Comparison of ENCODE assay signal across 16 cellular contexts in genomic region chr6:140867336-140867735, GRCh38.
DNase-seq lines count a peak whose midpoint lies in the region; FAIRE-seq and TF ChIP-seq lines count a peak whose summit lies in the region.
"Had no signal": no experiment of that assay in that cellular context is flagged by ENCODE, and none has a peak within 500 bp of the region (broad histone marks: within the 10 kb centered on the region; RNA-seq: fewer than 3 reads in every experiment).

No MANE protein-coding gene starts in this region.

- H3K9me3 Mint-ChIP-seq in astrocyte (ENCODE audit: unreplicated experiment) = peaks cover 6% of the 10 kb centered on the region

- DNase-seq in M059J (ENCODE audit: low read depth) (peak; percentile 24), NOMO-1 treated with dmso at 0.1 percent for 144 hours (lab: John Stamatoyannopoulos, UW; ENCODE audit: unreplicated experiment) (peak; percentile 66), astrocyte (ENCODE audit: low read depth) (no peak), breast epithelium (ENCODE audit: low spot score in 2 of 2) (no peak), T-helper 2 cell (no peak), germinal center (ENCODE audit: low spot score) (no peak)
- DNase-seq: C1 segment of cervical spinal cord, HFFc6, MG63, NCI-H187 treated with DMSO at 0.1 percent for 48 hours, NCI-H345, NCI-H524 treated with DMSO at 0.1 percent for 48 hours had no signal

- no peak overlapping the region for H3K27ac ChIP-seq in BLaER1
- no peak overlapping the region for H3K27ac ChIP-seq in astrocyte (ENCODE audit: low read depth, low read length)
- no peak overlapping the region for H3K27ac ChIP-seq in breast epithelium

- peaks cover 3% of the 10 kb centered on the region for H3K4me1 Mint-ChIP-seq in astrocyte (ENCODE audit: low read depth, unreplicated experiment)

- TF ChIP-seq CTCF in astrocyte (IDR thresholded peaks at IDR 0.05; ENCODE audit: insufficient read depth, low read depth, low read length) = no peak
- TF ChIP-seq CTCF in breast epithelium (IDR thresholded peaks at IDR 0.05) = no peak

- H3K4me3 ChIP-seq in BLaER1 = no peak overlapping the region
- no peak overlapping the region for H3K4me3 ChIP-seq in astrocyte (ENCODE audit: insufficient read depth, low read depth, low read length)
- H3K4me3 ChIP-seq in breast epithelium = no peak overlapping the region
- H3K4me3 ChIP-seq: MG63 had no signal

- FAIRE-seq in astrocyte (lab: Jason Lieb, UNC) = peak; percentile 47
- FAIRE-seq: D721Med, H54, HepG2 had no signal

- H3K4me2 ChIP-seq in BLaER1 (peak overlapping the region; percentile 31; the same call in 1 of the 2 replicates), astrocyte (ENCODE audit: low read length) (no peak overlapping the region)

- no peak overlapping the region for H3K27ac Mint-ChIP-seq in astrocyte (ENCODE audit: unreplicated experiment)
- H3K27ac Mint-ChIP-seq: HFFc6 had no signal

- intact Hi-C loops in breast epithelium (cut with DNase I; ENCODE audit: low total_unique reads) = no loop called here

- H3K79me2 ChIP-seq in astrocyte (ENCODE audit: insufficient read depth, low read length) = no peaks in the 10 kb centered on the region

- no peak overlapping the region for H3K9ac ChIP-seq in BLaER1
- no peak overlapping the region for H3K9ac ChIP-seq in astrocyte (ENCODE audit: low read length)

- no peaks in the 10 kb centered on the region for H4K20me1 ChIP-seq in BLaER1
- H4K20me1 ChIP-seq in astrocyte (ENCODE audit: insufficient read depth, low read length) = no peaks in the 10 kb centered on the region

- H3K36me3 Mint-ChIP-seq in astrocyte (ENCODE audit: low read depth, unreplicated experiment) = peaks cover 3% of the 10 kb centered on the region

- no peak for TF ChIP-seq POLR2A in breast epithelium (IDR thresholded peaks at IDR 0.05)

- H3K36me3 ChIP-seq in BLaER1 (no peaks in the 10 kb centered on the region), astrocyte (ENCODE audit: insufficient read depth, low read length) (no peaks in the 10 kb centered on the region), breast epithelium (no peaks in the 10 kb centered on the region)
- H3K36me3 ChIP-seq: MG63 had no signal

- H2AFZ ChIP-seq in astrocyte (ENCODE audit: low read depth, low read length) = no peak overlapping the region

- H3K4me1 ChIP-seq in BLaER1 = peaks cover 11% of the 10 kb centered on the region
- H3K4me1 ChIP-seq in astrocyte (ENCODE audit: insufficient read depth, low read length) = no peaks in the 10 kb centered on the region
- H3K4me1 ChIP-seq in breast epithelium = no peaks in the 10 kb centered on the region

- no peak overlapping the region for H3K4me3 Mint-ChIP-seq in astrocyte (ENCODE audit: unreplicated experiment)
- H3K4me3 Mint-ChIP-seq: HFFc6 had no signal

- no peaks in the 10 kb centered on the region for H3K27me3 Mint-ChIP-seq in astrocyte (ENCODE audit: low read depth, unreplicated experiment)

- no peaks in the 10 kb centered on the region for H3K27me3 ChIP-seq in BLaER1
- no peaks in the 10 kb centered on the region for H3K27me3 ChIP-seq in astrocyte (ENCODE audit: insufficient read depth, low read length)
- H3K27me3 ChIP-seq in breast epithelium = no peaks in the 10 kb centered on the region
- H3K27me3 ChIP-seq: MG63 had no signal

- H3K9me3 ChIP-seq in BLaER1 = peaks cover 8% of the 10 kb centered on the region; the same call in 1 of the 2 replicates
- no peaks in the 10 kb centered on the region for H3K9me3 ChIP-seq in astrocyte (ENCODE audit: insufficient read depth, low read depth, low read length)
- no peaks in the 10 kb centered on the region for H3K9me3 ChIP-seq in breast epithelium

Comparison
In these comparisons a context has a peak if more than half of its experiments do, and no peak if none do; other contexts are left out.
1. DNase-seq: peak in M059J (single experiment) and NOMO-1 treated with dmso at 0.1 percent for 144 hours (single experiment); none in astrocyte (single experiment), breast epithelium (0 of 2), T-helper 2 cell (0 of 5) and germinal center (single experiment).